ENCODE assay signal across 1 cellular context in genomic region chr3:196163687-196164493, GRCh38.
TF ChIP-seq lines count a peak whose summit lies in the region.

No MANE protein-coding gene starts in this region.

TF ChIP-seq in K562, 482 proteins besides CTCF, POLR2A, EP300 and RAD21 (continues in another document):
- no peak for TF ChIP-seq NR2C2 (CRISPR knock-in tag; IDR thresholded peaks at IDR 0.05)
- peak; percentile 55; the same call in 1 of the 2 replicates for TF ChIP-seq NR2C2 (tag; IDR thresholded peaks at IDR 0.05)
- TF ChIP-seq ZBTB17 (CRISPR knock-in tag; IDR thresholded peaks at IDR 0.05): peak; percentile 57; the same call in 1 of the 2 replicates
- peak; percentile 58; the same call in 1 of the 2 replicates for TF ChIP-seq DMBX1 (CRISPR knock-in tag; IDR thresholded peaks at IDR 0.05; ENCODE audit: borderline replicate concordance)
- no peak for TF ChIP-seq EWSR1 (IDR thresholded peaks at IDR 0.05; ENCODE audit: borderline replicate concordance, low read depth, partially characterized antibody)
- no peak for TF ChIP-seq E2F8 (IDR thresholded peaks at IDR 0.05; ENCODE audit: low read depth, partially characterized antibody)
- peak; percentile 83 for TF ChIP-seq ZFX (CRISPR knock-in tag; IDR thresholded peaks at IDR 0.05)
- no peak; the same call in 1 of the 2 replicates for TF ChIP-seq CEBPG (CRISPR knock-in tag; IDR thresholded peaks at IDR 0.05)
- TF ChIP-seq CEBPG (tag; conservative IDR thresholded peaks at IDR 0.05 in 1 of 2, IDR thresholded peaks at IDR 0.05 in 1 of 2): peak; percentile 49 to 55; a peak in 1 of 4 replicates
- peak; percentile 50; the same call in 1 of the 2 replicates for TF ChIP-seq ZNF324 (CRISPR knock-in tag; IDR thresholded peaks at IDR 0.05)
- peak; percentile 41; the same call in 1 of the 2 replicates for TF ChIP-seq KLF6 (CRISPR knock-in tag; IDR thresholded peaks at IDR 0.05; ENCODE audit: borderline replicate concordance)
- TF ChIP-seq ZNF175 (CRISPR knock-in tag; IDR thresholded peaks at IDR 0.05; ENCODE audit: low read depth): 0 out of 2 replicates have a peak, but pooled peaks have one; percentile 33
- TF ChIP-seq ZNF408 (CRISPR knock-in tag; IDR thresholded peaks at IDR 0.05; ENCODE audit: low read depth): no peak
- peak; percentile 58 to 85 for TF ChIP-seq E2F6 (IDR thresholded peaks at IDR 0.05; ENCODE audit: borderline replicate concordance in 1 of 2, extremely low read depth in 1 of 2, insufficient read depth in 1 of 2, insufficient read length in 1 of 2, low read depth in 1 of 2, low read length in 1 of 2, poor library complexity in 1 of 2, severe bottlenecking in 1 of 2)
- TF ChIP-seq CXXC5 (CRISPR knock-in tag; IDR thresholded peaks at IDR 0.05): peak; percentile 46; the same call in 1 of the 2 replicates
- TF ChIP-seq ATF4 (CRISPR knock-in tag; IDR thresholded peaks at IDR 0.05): 0 out of 2 replicates have a peak, but pooled peaks have one; percentile 14
- TF ChIP-seq, protein P1, sequence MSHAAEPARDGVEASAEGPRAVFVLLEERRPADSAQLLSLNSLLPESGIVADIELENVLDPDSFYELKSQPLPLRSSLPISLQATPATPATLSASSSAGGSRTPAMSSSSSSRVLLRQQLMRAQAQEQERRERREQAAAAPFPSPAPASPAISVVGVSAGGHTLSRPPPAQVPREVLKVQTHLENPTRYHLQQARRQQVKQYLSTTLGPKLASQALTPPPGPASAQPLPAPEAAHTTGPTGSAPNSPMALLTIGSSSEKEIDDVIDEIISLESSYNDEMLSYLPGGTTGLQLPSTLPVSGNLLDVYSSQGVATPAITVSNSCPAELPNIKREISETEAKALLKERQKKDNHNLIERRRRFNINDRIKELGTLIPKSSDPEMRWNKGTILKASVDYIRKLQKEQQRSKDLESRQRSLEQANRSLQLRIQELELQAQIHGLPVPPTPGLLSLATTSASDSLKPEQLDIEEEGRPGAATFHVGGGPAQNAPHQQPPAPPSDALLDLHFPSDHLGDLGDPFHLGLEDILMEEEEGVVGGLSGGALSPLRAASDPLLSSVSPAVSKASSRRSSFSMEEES (CRISPR knock-in tag; IDR thresholded peaks at IDR 0.05): 0 out of 2 replicates have a peak, but pooled peaks have one; percentile 2
- no peak for TF ChIP-seq SMAD3 (CRISPR knock-in tag; conservative IDR thresholded peaks at IDR 0.05)
- peak; percentile 79 for TF ChIP-seq L3MBTL2 (IDR thresholded peaks at IDR 0.05)
- no peak for TF ChIP-seq TARDBP (IDR thresholded peaks at IDR 0.05)
- 0 out of 2 replicates have a peak, but pooled peaks have one; percentile 59 for TF ChIP-seq REST (CRISPR knock-in tag; IDR thresholded peaks at IDR 0.05; ENCODE audit: low read depth)
- TF ChIP-seq ZBTB7A (IDR thresholded peaks at IDR 0.05; ENCODE audit: borderline replicate concordance, control insufficient read depth, low read depth, low read length): 0 out of 2 replicates have a peak, but pooled peaks have one; percentile 18
- TF ChIP-seq KDM4B (IDR thresholded peaks at IDR 0.05; ENCODE audit: borderline replicate concordance in 2 of 2, low read depth in 1 of 2): 0 out of 4 replicates have a peak, but pooled peaks of 1 of the 2 experiments have one; percentile 46
- TF ChIP-seq, protein P2, sequence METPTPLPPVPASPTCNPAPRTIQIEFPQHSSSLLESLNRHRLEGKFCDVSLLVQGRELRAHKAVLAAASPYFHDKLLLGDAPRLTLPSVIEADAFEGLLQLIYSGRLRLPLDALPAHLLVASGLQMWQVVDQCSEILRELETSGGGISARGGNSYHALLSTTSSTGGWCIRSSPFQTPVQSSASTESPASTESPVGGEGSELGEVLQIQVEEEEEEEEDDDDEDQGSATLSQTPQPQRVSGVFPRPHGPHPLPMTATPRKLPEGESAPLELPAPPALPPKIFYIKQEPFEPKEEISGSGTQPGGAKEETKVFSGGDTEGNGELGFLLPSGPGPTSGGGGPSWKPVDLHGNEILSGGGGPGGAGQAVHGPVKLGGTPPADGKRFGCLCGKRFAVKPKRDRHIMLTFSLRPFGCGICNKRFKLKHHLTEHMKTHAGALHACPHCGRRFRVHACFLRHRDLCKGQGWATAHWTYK (CRISPR knock-in tag; IDR thresholded peaks at IDR 0.05): 0 out of 2 replicates have a peak, but pooled peaks have one; percentile 63
- TF ChIP-seq FIP1L1 (IDR thresholded peaks at IDR 0.05; ENCODE audit: low read depth, low read length, poor library complexity, severe bottlenecking): no peak
- TF ChIP-seq TFAP4 (CRISPR knock-in tag; IDR thresholded peaks at IDR 0.05; ENCODE audit: borderline replicate concordance): 0 out of 2 replicates have a peak, but pooled peaks have one; percentile 14
- peak; percentile 50; the same call in 1 of the 2 replicates for TF ChIP-seq ZNF76 (CRISPR knock-in tag; IDR thresholded peaks at IDR 0.05; ENCODE audit: borderline replicate concordance)
- TF ChIP-seq NFIX (CRISPR knock-in tag; IDR thresholded peaks at IDR 0.05; ENCODE audit: low read depth): no peak
- TF ChIP-seq ZNF583 (CRISPR knock-in tag; IDR thresholded peaks at IDR 0.05): peak; percentile 65; the same call in 1 of the 2 replicates
- TF ChIP-seq NFRKB (IDR thresholded peaks at IDR 0.05; ENCODE audit: low read depth): no peak
- no peak for TF ChIP-seq TAL1 (IDR thresholded peaks at IDR 0.05)
